26 cellular contexts compared by ENCODE assay signal in the genomic region with DNA sequence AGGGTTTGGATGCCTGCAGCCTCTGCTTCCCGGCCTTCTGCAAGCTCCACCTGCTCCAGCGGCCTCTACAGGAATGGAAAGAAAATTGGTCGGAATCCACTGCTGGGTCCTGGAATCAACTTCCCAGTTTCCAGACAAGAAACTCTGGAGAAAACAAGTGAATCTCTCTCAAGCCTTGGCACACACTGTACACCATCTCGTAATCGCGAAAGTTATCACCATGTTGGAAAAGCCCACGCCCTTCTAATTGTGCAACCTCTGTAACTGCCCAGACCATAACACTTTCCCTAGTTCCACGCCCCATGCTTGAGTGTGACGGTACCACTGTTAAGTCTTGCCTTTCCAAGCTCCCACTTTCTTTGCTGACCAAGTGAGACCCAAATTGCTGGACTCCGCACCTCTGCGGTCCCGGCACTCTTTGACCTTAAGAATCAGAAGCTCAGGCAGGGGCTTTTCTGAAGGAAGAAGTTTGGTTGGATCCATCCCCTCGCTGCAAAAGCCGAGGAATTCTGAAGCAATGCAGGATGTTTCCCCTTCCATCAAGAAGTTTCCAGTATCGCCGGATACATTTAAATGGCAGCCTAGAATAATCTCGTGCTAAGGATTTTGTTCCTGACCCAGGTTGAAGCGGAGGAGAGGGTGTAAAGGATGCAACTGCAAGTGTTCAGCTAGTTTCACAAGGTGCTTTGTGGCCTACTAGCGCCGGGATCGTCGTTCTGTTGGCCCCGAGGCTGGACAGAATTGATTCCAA. TPM values are rescaled to one million over a fixed set of nuclear protein-coding genes. Genes with fewer than 3 reads are reported as not detected.
DNase-seq lines count a peak whose midpoint lies in the region; ATAC-seq and TF ChIP-seq lines count a peak whose summit lies in the region.
"Had no signal": no experiment of that assay in that cellular context is flagged by ENCODE, and none has a peak within 500 bp of the region (broad histone marks: within the 10 kb centered on the region; RNA-seq: fewer than 3 reads in every experiment).

No MANE protein-coding gene starts in this region.

- H3K27me3 Mint-ChIP-seq in CD8-positive, alpha-beta T cell (ENCODE audit: low read depth) = peaks cover 54% of the 10 kb centered on the region

- H3K9ac ChIP-seq in PC-3 (ENCODE audit: low read length) = no peak overlapping the region
- H3K9ac ChIP-seq: GM23248 had no signal

- no peak overlapping the region for H3K27ac ChIP-seq in PC-3 (ENCODE audit: low read length)
- no peak overlapping the region for H3K27ac ChIP-seq in CD8-positive, alpha-beta T cell (ENCODE audit: low read depth, low read length)
- H3K27ac ChIP-seq: C4-2B, GM23248, right atrium auricular region had no signal

- TF ChIP-seq CTCF in PC-3 (conservative IDR thresholded peaks at IDR 0.05; ENCODE audit: low read depth, low read length) (0 out of 2 replicates have a peak, but pooled peaks have one; percentile 24), epithelial cell of esophagus (IDR thresholded peaks at IDR 0.05; ENCODE audit: insufficient read depth, low read depth, low read length, missing control alignments) (peak; percentile 9)
- no peak for TF ChIP-seq CTCF in CD8-positive, alpha-beta T cell (IDR thresholded peaks at IDR 0.05)

- H2AFZ ChIP-seq in PC-3 (ENCODE audit: low read length) = no peak overlapping the region
- H2AFZ ChIP-seq: GM23248 had no signal

- H3K4me3 Mint-ChIP-seq in CD8-positive, alpha-beta T cell = no peak overlapping the region
- H3K4me3 Mint-ChIP-seq: activated B cell treated with CpG ODN at 0.5 μM for 24 hours; activated naive CD8-positive, alpha-beta T cell treated with anti-CD3 and anti-CD28 coated beads for 36 hours; activated T-helper 1 cell treated with anti-CD3 and anti-CD28 coated beads, Interleukin-12 subunit alpha, Interleukin-12 subunit beta, Interleukin-2, Interleukin-4 antibody, amounts not matched to agents 30 ng/mL and 10 ng/mL and 1 ng/mL, durations not matched to agents 14 hours and 24 hours and 36 hours; mesothelial cell of epicardium; neural crest cell; stimulated activated memory B cell treated with anti-CD40 and anti-IgM and Interleukin-4, amounts not matched to agents 10 μg/mL and 1 μg/mL and 100 μg/mL, for 72 hours; T-helper 17 cell had no signal

- POLR2A ChIA-PET in PC-3 (lab: Charles Lee; ENCODE audit: unreplicated experiment) = no interaction called here
- POLR2A ChIA-PET in CD8-positive, alpha-beta T cell (lab: Charles Lee) = no interaction called here

- DNase-seq in ACHN (peak; percentile 2), PC-3 (no peak), epithelial cell of esophagus (ENCODE audit: low read depth) (peak; percentile 16), left colon (peak; percentile 59 to 74), NCI-H146 treated with DMSO at 0.1 percent for 48 hours (lab: John Stamatoyannopoulos, UW; ENCODE audit: unreplicated experiment) (no peak)
- DNase-seq in activated T-cell treated with anti-CD3 and anti-CD28 coated beads, Interleukin-2, amount 50 U/mL, for 1 hour = no peak
- no peak for DNase-seq in CD8-positive, alpha-beta T cell
- DNase-seq: activated B cell treated with CpG ODN at 0.5 μM for 24 hours; activated CD8-positive, alpha-beta memory T cell treated with anti-CD3 and anti-CD28 coated beads for 24 hours; activated naive CD8-positive, alpha-beta T cell treated with anti-CD3 and anti-CD28 coated beads for 36 hours; DMS 273 treated with DMSO at 0.1 percent for 48 hours; GM23248; left cardiac atrium; NCI-H2029 treated with DMSO at 0.1 percent for 48 hours; NCI-H524 treated with DMSO at 0.1 percent for 48 hours; SIG-M5; stimulated activated CD4-positive, alpha-beta T cell treated with anti-CD3 and anti-CD28 coated beads, Interleukin-15, amount 100 ng/mL, for 24 hours; T-helper 17 cell had no signal

- no peak overlapping the region for H3K4me3 ChIP-seq in PC-3 (ENCODE audit: low read length)
- no peak overlapping the region for H3K4me3 ChIP-seq in epithelial cell of esophagus (ENCODE audit: low read length)
- no peak overlapping the region for H3K4me3 ChIP-seq in CD8-positive, alpha-beta T cell (ENCODE audit: low read depth, low read length)
- H3K4me3 ChIP-seq: right atrium auricular region had no signal

- H4K20me1 ChIP-seq in PC-3 (ENCODE audit: low read length) = no peaks in the 10 kb centered on the region

- ATAC-seq in PC-3 (no peak), left colon (peak; percentile 66), GM21526 (IDR thresholded peaks at IDR 0.05; ENCODE audit: low FRiP score, unreplicated experiment) (no peak)
- ATAC-seq in CD8-positive, alpha-beta T cell = no peak
- ATAC-seq: stimulated activated memory B cell treated with anti-CD40 and anti-IgM and Interleukin-4, amounts not matched to agents 10 μg/mL and 1 μg/mL and 100 μg/mL, for 72 hours; T-helper 17 cell had no signal

- no peak overlapping the region for H3K4me2 ChIP-seq in PC-3 (ENCODE audit: low read length)

- CTCF ChIA-PET in PC-3 (lab: Charles Lee) = no interaction called here
- CTCF ChIA-PET in CD8-positive, alpha-beta T cell (lab: Charles Lee) = no interaction called here

- in situ Hi-C loops in ACHN (cut with HindIII; ENCODE audit: low pct_ligation_motif_present, low pct_unique_long_range_greater_than_20kb, low sequenced_read_pairs) = no loop called here

- H3K9me3 ChIP-seq in PC-3 (ENCODE audit: low read length) = no peaks in the 10 kb centered on the region
- no peaks in the 10 kb centered on the region for H3K9me3 ChIP-seq in CD8-positive, alpha-beta T cell (ENCODE audit: low read length)
- H3K9me3 ChIP-seq: right atrium auricular region had no signal

- peaks cover 7% of the 10 kb centered on the region for H3K4me1 ChIP-seq in PC-3 (ENCODE audit: insufficient read depth, low read length)
- peaks cover 22% of the 10 kb centered on the region for H3K4me1 ChIP-seq in CD8-positive, alpha-beta T cell (ENCODE audit: insufficient read depth, low read length)

- no peaks in the 10 kb centered on the region for H3K9me2 ChIP-seq in PC-3 (replicated peaks; ENCODE audit: low read length)

- intact Hi-C loops in PC-3 (cut with micrococcal nuclease) (loop anchor here (10.0 kb wide), 1 partner anchor 451 kb away; no protein-coding TSS in a partner anchor), left colon (cut with DNase I, micrococcal nuclease) (no loop called here)
- intact Hi-C loops in CD8-positive, alpha-beta T cell (cut with DNase I, micrococcal nuclease) = no loop called here

- H3K79me2 ChIP-seq in PC-3 (ENCODE audit: low read length) = no peaks in the 10 kb centered on the region

- H3K36me3 Mint-ChIP-seq in CD8-positive, alpha-beta T cell = no peaks in the 10 kb centered on the region
- H3K36me3 Mint-ChIP-seq: activated naive CD8-positive, alpha-beta T cell treated with anti-CD3 and anti-CD28 coated beads for 36 hours; mesothelial cell of epicardium; stimulated activated memory B cell treated with anti-CD40 and anti-IgM and Interleukin-4, amounts not matched to agents 10 μg/mL and 1 μg/mL and 100 μg/mL, for 72 hours had no signal

- H3F3A ChIP-seq in PC-3 (ENCODE audit: low read length, unreplicated experiment) = no peaks in the 10 kb centered on the region

- H3K9me3 Mint-ChIP-seq in CD8-positive, alpha-beta T cell = no peaks in the 10 kb centered on the region
- H3K9me3 Mint-ChIP-seq: activated B cell treated with CpG ODN at 0.5 μM for 24 hours; activated naive CD8-positive, alpha-beta T cell treated with anti-CD3 and anti-CD28 coated beads for 36 hours; activated T-helper 1 cell treated with anti-CD3 and anti-CD28 coated beads, Interleukin-12 subunit alpha, Interleukin-12 subunit beta, Interleukin-2, Interleukin-4 antibody, amounts not matched to agents 30 ng/mL and 10 ng/mL and 1 ng/mL, durations not matched to agents 14 hours and 24 hours and 36 hours; mesothelial cell of epicardium; neural crest cell; stimulated activated memory B cell treated with anti-CD40 and anti-IgM and Interleukin-4, amounts not matched to agents 10 μg/mL and 1 μg/mL and 100 μg/mL, for 72 hours had no signal

- peaks cover 27% of the 10 kb centered on the region for H3K4me1 Mint-ChIP-seq in CD8-positive, alpha-beta T cell (ENCODE audit: low read depth)

- peaks cover 72% of the 10 kb centered on the region for H3K27me3 ChIP-seq in PC-3 (ENCODE audit: low read length)
- H3K27me3 ChIP-seq in CD8-positive, alpha-beta T cell (ENCODE audit: insufficient read depth, low read length) = peaks cover 56% of the 10 kb centered on the region

- no TSS peak for BruUV-seq in PC-3 (replicated peaks; lab: Mats Ljungman, UMichigan)

- H3K27ac Mint-ChIP-seq in CD8-positive, alpha-beta T cell = no peak overlapping the region
- H3K27ac Mint-ChIP-seq: activated B cell treated with CpG ODN at 0.5 μM for 24 hours; activated naive CD8-positive, alpha-beta T cell treated with anti-CD3 and anti-CD28 coated beads for 36 hours; activated T-helper 1 cell treated with anti-CD3 and anti-CD28 coated beads, Interleukin-12 subunit alpha, Interleukin-12 subunit beta, Interleukin-2, Interleukin-4 antibody, amounts not matched to agents 30 ng/mL and 10 ng/mL and 1 ng/mL, durations not matched to agents 14 hours and 24 hours and 36 hours; mesothelial cell of epicardium; stimulated activated memory B cell treated with anti-CD40 and anti-IgM and Interleukin-4, amounts not matched to agents 10 μg/mL and 1 μg/mL and 100 μg/mL, for 72 hours; T-helper 17 cell had no signal

- no peaks in the 10 kb centered on the region for H3K36me3 ChIP-seq in PC-3 (ENCODE audit: low read depth, low read length)
- no peaks in the 10 kb centered on the region for H3K36me3 ChIP-seq in CD8-positive, alpha-beta T cell (ENCODE audit: insufficient read depth, low read length)
- H3K36me3 ChIP-seq: right atrium auricular region had no signal

RNA-seq across cellular contexts. Expression of a gene that starts 6.2 kb away (rescaled TPM):
- total RNA-seq in PC-3 (2014; rRNA removed) (0.36 and 0.40 TPM in 2 replicates), left colon (10 to 100 TPM; 51.1 to 53.6 TPM)
- not detected for total RNA-seq in CD8-positive, alpha-beta T cell
- total RNA-seq: bronchial epithelial cell, neural crest cell, T-helper 17 cell had no signal

Comparison
In these comparisons a context has a peak if more than half of its experiments do, and no peak if none do; other contexts are left out.
1. DNase-seq: peak in ACHN (single experiment), epithelial cell of esophagus (single experiment) and left colon (2 of 2); none in PC-3 (single experiment), activated T-cell treated with anti-CD3 and anti-CD28 coated beads, Interleukin-2, amount 50 U/mL, for 1 hour (single experiment), CD8-positive, alpha-beta T cell (0 of 7) and NCI-H146 treated with DMSO at 0.1 percent for 48 hours (single experiment).
2. RNA of a gene that starts 6.2 kb away (total RNA-seq): 51.1 to 53.6 TPM in left colon; 0.36 to 0.40 TPM in PC-3 and not detected in CD8-positive, alpha-beta T cell; every median in the first group is over 10 times any median in the second.